Comparison of ENCODE assay signal across 19 cellular contexts in genomic region chr4:29540439-29541102, GRCh38.
A peak's percentile ranks its signal among the peaks of the same experiment; 100 is the strongest.
DNase-seq lines count a peak whose midpoint lies in the region; ATAC-seq and TF ChIP-seq lines count a peak whose summit lies in the region.
"Had no signal": no experiment of that assay in that cellular context is flagged by ENCODE, and none has a peak within 500 bp of the region (broad histone marks: within the 10 kb centered on the region; RNA-seq: fewer than 3 reads in every experiment).

No MANE protein-coding gene starts in this region.

- WGBS in esophagus muscularis mucosa, result 65% methylated on average over 2 of the region's 2 CpGs

- H3K27ac ChIP-seq in esophagus muscularis mucosa (replicated peaks in 1 of 4), result no peak overlapping the region
- H3K27ac ChIP-seq: C4-2B, Peyer's patch, prostate gland, transverse colon had no signal

- TF ChIP-seq CTCF in esophagus muscularis mucosa (IDR thresholded peaks at IDR 0.05) (no peak), mesothelial cell of epicardium (IDR thresholded peaks at IDR 0.05; ENCODE audit: unreplicated experiment) (no peak)

- intact Hi-C loops in esophagus muscularis mucosa (cut with DNase I), result no loop called here

- no peaks in the 10 kb centered on the region for H3K27me3 Mint-ChIP-seq in mesothelial cell of epicardium (ENCODE audit: low read depth)
- H3K27me3 Mint-ChIP-seq: activated CD4-positive, alpha-beta T cell treated with anti-CD3 and anti-CD28 coated beads, Interleukin-2, amount 10 ng/mL, durations not matched to agents 24 days and 14 days; activated T-cell treated with anti-CD3 and anti-CD28 coated beads, Interleukin-2, amount 50 U/mL, for 24 hours; naive thymus-derived CD8-positive, alpha-beta T cell had no signal

- no peak overlapping the region for H3K27ac Mint-ChIP-seq in mesothelial cell of epicardium
- H3K27ac Mint-ChIP-seq: activated CD4-positive, alpha-beta T cell treated with anti-CD3 and anti-CD28 coated beads, Interleukin-2, amount 10 ng/mL, durations not matched to agents 24 days and 14 days; activated naive CD4-positive, alpha-beta T cell treated with anti-CD3 and anti-CD28 coated beads, Interleukin-2, amount 50 U/mL, for 72 hours; activated T-cell treated with anti-CD3 and anti-CD28 coated beads, Interleukin-2, amount 50 U/mL, for 24 hours; naive thymus-derived CD8-positive, alpha-beta T cell had no signal

- H3K9me3 Mint-ChIP-seq in mesothelial cell of epicardium, result no peaks in the 10 kb centered on the region

- no peak for TF ChIP-seq POLR2A in esophagus muscularis mucosa (IDR thresholded peaks at IDR 0.05; ENCODE audit: low read depth)

- H3K4me1 Mint-ChIP-seq in mesothelial cell of epicardium, result no peaks in the 10 kb centered on the region
- H3K4me1 Mint-ChIP-seq: activated CD4-positive, alpha-beta T cell treated with anti-CD3 and anti-CD28 coated beads, Interleukin-2, amount 10 ng/mL, durations not matched to agents 24 days and 14 days; naive thymus-derived CD8-positive, alpha-beta T cell had no signal

- H3K36me3 ChIP-seq in esophagus muscularis mucosa, result no peaks in the 10 kb centered on the region
- H3K36me3 ChIP-seq: Peyer's patch, prostate gland, transverse colon had no signal

- no peaks in the 10 kb centered on the region for H3K9me3 ChIP-seq in esophagus muscularis mucosa
- H3K9me3 ChIP-seq: prostate gland, transverse colon had no signal

- no peaks in the 10 kb centered on the region for H3K36me3 Mint-ChIP-seq in mesothelial cell of epicardium
- H3K36me3 Mint-ChIP-seq: naive thymus-derived CD8-positive, alpha-beta T cell had no signal

- no peak overlapping the region for H3K4me3 ChIP-seq in esophagus muscularis mucosa
- H3K4me3 ChIP-seq: lung, Peyer's patch, prostate gland, transverse colon had no signal

- DNase-seq in A172 (ENCODE audit: low spot score) (peak; percentile 8), OCI-M1 (lab: John Stamatoyannopoulos, UW) (peak; percentile 30), GF-D8 (lab: John Stamatoyannopoulos, UW) (no peak), iPS-NIHi7 (ENCODE audit: extremely low spot score) (no peak), esophagus muscularis mucosa (ENCODE audit: extremely low spot score) (no peak), mesothelial cell of epicardium (ENCODE audit: low spot score in 2 of 2, unreplicated experiment in 2 of 2) (no peak)
- DNase-seq: activated CD4-positive, alpha-beta T cell treated with anti-CD3 and anti-CD28 coated beads, Interleukin-2, amount 10 ng/mL, durations not matched to agents 24 days and 14 days; activated T-cell treated with anti-CD3 and anti-CD28 coated beads, Interleukin-2, amount 50 U/mL, for 24 hours; naive thymus-derived CD8-positive, alpha-beta T cell; NCI-H1048; NCI-H526; Peyer's patch; transverse colon had no signal

- H3K4me1 ChIP-seq in esophagus muscularis mucosa, result no peaks in the 10 kb centered on the region
- H3K4me1 ChIP-seq: Peyer's patch, prostate gland, transverse colon had no signal

- no peaks in the 10 kb centered on the region for H3K27me3 ChIP-seq in esophagus muscularis mucosa
- H3K27me3 ChIP-seq: Peyer's patch, transverse colon had no signal

- peak; percentile 53 for ATAC-seq in GM19025 (IDR thresholded peaks at IDR 0.05; ENCODE audit: low read depth, unreplicated experiment)
- peak; percentile 60 for ATAC-seq in HG03097 (IDR thresholded peaks at IDR 0.05; ENCODE audit: low FRiP score, unreplicated experiment)
- ATAC-seq: activated naive CD4-positive, alpha-beta T cell treated with anti-CD3 and anti-CD28 coated beads, Interleukin-2, amount 50 U/mL, for 72 hours; naive thymus-derived CD8-positive, alpha-beta T cell had no signal

- TF ChIP-seq EP300 in esophagus muscularis mucosa (IDR thresholded peaks at IDR 0.05), result no peak

- no peak overlapping the region for H3K4me3 Mint-ChIP-seq in mesothelial cell of epicardium
- H3K4me3 Mint-ChIP-seq: activated CD4-positive, alpha-beta T cell treated with anti-CD3 and anti-CD28 coated beads, Interleukin-2, amount 10 ng/mL, durations not matched to agents 24 days and 14 days; activated T-cell treated with anti-CD3 and anti-CD28 coated beads, Interleukin-2, amount 50 U/mL, for 24 hours; naive thymus-derived CD8-positive, alpha-beta T cell had no signal

Comparison
In these comparisons a context has a peak if more than half of its experiments do, and no peak if none do; other contexts are left out.
1. DNase-seq: peak in A172 (single experiment) and OCI-M1 (single experiment); none in GF-D8 (single experiment), iPS-NIHi7 (single experiment), esophagus muscularis mucosa (single experiment) and mesothelial cell of epicardium (0 of 2).